19 cellular contexts compared by ENCODE assay signal in the genomic region with DNA sequence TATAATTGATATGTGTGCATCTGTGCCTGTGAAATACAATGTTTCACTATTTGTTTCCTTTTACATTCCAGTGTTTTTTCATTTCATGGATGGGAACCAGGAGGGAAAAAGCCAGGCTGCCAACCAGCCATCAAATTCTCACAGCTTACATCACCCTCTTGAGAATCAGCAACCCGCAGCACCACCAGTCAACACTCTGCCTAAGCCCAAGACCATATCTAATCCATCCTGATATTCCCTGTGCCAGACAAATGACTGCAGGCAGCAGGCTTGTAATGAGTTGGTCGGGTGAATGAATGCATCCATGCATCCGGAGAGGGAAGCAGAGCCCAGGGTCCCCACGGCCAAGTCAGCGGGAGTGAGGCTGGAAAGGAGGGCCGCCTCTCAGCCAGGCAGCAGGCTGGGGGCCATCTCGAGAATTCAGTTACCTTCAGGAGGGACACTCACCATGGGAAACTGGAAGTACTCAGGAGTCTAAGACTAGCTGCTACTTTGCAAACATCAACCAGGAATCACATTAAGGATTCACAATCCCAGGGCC. TPM values are rescaled to one million over a fixed set of nuclear protein-coding genes. Genes with fewer than 3 reads are reported as not detected.
"Had no signal": no experiment of that assay in that cellular context is flagged by ENCODE, and none has a peak within 500 bp of the region (broad histone marks: within the 10 kb centered on the region; RNA-seq: fewer than 3 reads in every experiment).

No MANE protein-coding gene starts in this region.

- H3K36me3 Mint-ChIP-seq: activated CD8-positive, alpha-beta memory T cell treated with anti-CD3 and anti-CD28 coated beads, Interleukin-2, amount 10 ng/mL, durations not matched to agents 7 days and 5 days; activated naive CD8-positive, alpha-beta T cell had no signal

- H3K27me3 ChIP-seq: pancreas, upper lobe of left lung had no signal

- H3K36me3 ChIP-seq: pancreas, sigmoid colon, suprapubic skin, upper lobe of left lung had no signal

- H3K9me3 Mint-ChIP-seq: activated T-cell treated with anti-CD3 and anti-CD28 coated beads, Interleukin-2, amount 50 U/mL, for 4 hours; neural crest cell had no signal

- H3K27me3 Mint-ChIP-seq: activated naive CD8-positive, alpha-beta T cell had no signal

- DNase-seq: activated CD4-positive, alpha-beta T cell treated with anti-CD3 and anti-CD28 coated beads, Interleukin-2, amount 50 U/mL, for 4 hours; activated CD4-positive, CD25-positive, alpha-beta regulatory T cell treated with anti-CD3 and anti-CD28 coated beads, Interleukin-2, amount 50 U/mL, for 72 hours; activated CD8-positive, alpha-beta memory T cell treated with anti-CD3 and anti-CD28 coated beads, Interleukin-2, amount 10 ng/mL, durations not matched to agents 7 days and 5 days; activated gamma-delta T cell; activated T-cell treated with anti-CD3 and anti-CD28 coated beads, Interleukin-2, amount 50 U/mL, for 4 hours; amygdala; dorsolateral prefrontal cortex; SK-N-SH; stimulated activated CD4-positive, alpha-beta T cell treated with anti-CD3 and anti-CD28 coated beads, Interleukin-2, amount 100 ng/mL, for 48 hours; stimulated activated naive CD8-positive, alpha-beta T cell treated with anti-CD3 and anti-CD28 coated beads, Interleukin-15, Interleukin-2, amounts not matched to agents 100 U/mL and 50 U/mL, for 24 hours; T-helper 2 cell had no signal

- H3K4me1 Mint-ChIP-seq: activated CD8-positive, alpha-beta memory T cell treated with anti-CD3 and anti-CD28 coated beads, Interleukin-2, amount 10 ng/mL, durations not matched to agents 7 days and 5 days had no signal

- H3K9ac ChIP-seq: SK-N-SH had no signal

- H3K4me1 ChIP-seq: pancreas, sigmoid colon, upper lobe of left lung had no signal

- ATAC-seq: activated CD8-positive, alpha-beta memory T cell treated with anti-CD3 and anti-CD28 coated beads, Interleukin-2, amount 10 ng/mL, durations not matched to agents 7 days and 5 days; activated T-cell treated with anti-CD3 and anti-CD28 coated beads, Interleukin-2, amount 50 U/mL, for 4 hours; esophagus mucosa; stimulated activated naive CD8-positive, alpha-beta T cell treated with anti-CD3 and anti-CD28 coated beads, Interleukin-15, Interleukin-2, amounts not matched to agents 100 U/mL and 50 U/mL, for 24 hours had no signal

- H3K27ac ChIP-seq: dorsolateral prefrontal cortex, pancreas, sigmoid colon, suprapubic skin, upper lobe of left lung had no signal

- H3K27ac Mint-ChIP-seq: activated CD8-positive, alpha-beta memory T cell treated with anti-CD3 and anti-CD28 coated beads, Interleukin-2, amount 10 ng/mL, durations not matched to agents 7 days and 5 days; activated naive CD8-positive, alpha-beta T cell had no signal

- H3K4me2 ChIP-seq: SK-N-SH had no signal

- H3K4me3 ChIP-seq: dorsolateral prefrontal cortex, pancreas, sigmoid colon, suprapubic skin, upper lobe of left lung had no signal

- H3K4me3 Mint-ChIP-seq: activated CD8-positive, alpha-beta memory T cell treated with anti-CD3 and anti-CD28 coated beads, Interleukin-2, amount 10 ng/mL, durations not matched to agents 7 days and 5 days; activated naive CD8-positive, alpha-beta T cell; activated T-cell treated with anti-CD3 and anti-CD28 coated beads, Interleukin-2, amount 50 U/mL, for 4 hours; neural crest cell had no signal

- H3K9me3 ChIP-seq: pancreas, sigmoid colon, SK-N-SH, suprapubic skin, upper lobe of left lung had no signal

RNA-seq across cellular contexts. Expression of a gene that starts 46.9 kb away (rescaled TPM):
- total RNA-seq: glomerular endothelial cell had no signal
